ENCODE assay signal across 27 cellular contexts in genomic region chrY:19023919-19024318, GRCh38.
"Had no signal": no experiment of that assay in that cellular context is flagged by ENCODE, and none has a peak within 500 bp of the region (broad histone marks: within the 10 kb centered on the region; RNA-seq: fewer than 3 reads in every experiment).

No MANE protein-coding gene starts in this region.

- H3K27ac Mint-ChIP-seq: activated CD4-positive, alpha-beta memory T cell treated with anti-CD3 and anti-CD28 coated beads for 36 hours; activated naive CD4-positive, alpha-beta T cell treated with anti-CD3 and anti-CD28 coated beads for 36 hours; activated naive CD8-positive, alpha-beta T cell treated with anti-CD3 and anti-CD28 coated beads for 36 hours; activated T-helper 1 cell treated with anti-CD3 and anti-CD28 coated beads, Interleukin-12 subunit alpha, Interleukin-12 subunit beta, Interleukin-2, Interleukin-4 antibody, amounts not matched to agents 30 ng/mL and 10 ng/mL and 1 ng/mL, durations not matched to agents 14 hours and 24 hours and 36 hours; mesothelial cell of epicardium; nephron progenitor cell; stimulated activated naive B cell treated with anti-CD40 and anti-IgM and Interleukin-4, amounts not matched to agents 10 μg/mL and 1 μg/mL and 100 μg/mL, for 72 hours had no signal

- H3K4me3 Mint-ChIP-seq: activated CD4-positive, alpha-beta memory T cell treated with anti-CD3 and anti-CD28 coated beads for 36 hours; activated naive CD4-positive, alpha-beta T cell treated with anti-CD3 and anti-CD28 coated beads for 36 hours; activated naive CD8-positive, alpha-beta T cell treated with anti-CD3 and anti-CD28 coated beads for 36 hours; activated T-helper 1 cell treated with anti-CD3 and anti-CD28 coated beads, Interleukin-12 subunit alpha, Interleukin-12 subunit beta, Interleukin-2, Interleukin-4 antibody, amounts not matched to agents 30 ng/mL and 10 ng/mL and 1 ng/mL, durations not matched to agents 14 hours and 24 hours and 36 hours; brain; mesothelial cell of epicardium; naive B cell; nephron progenitor cell; stimulated activated naive B cell treated with anti-CD40 and anti-IgM and Interleukin-4, amounts not matched to agents 10 μg/mL and 1 μg/mL and 100 μg/mL, for 72 hours had no signal

- H3K9me3 Mint-ChIP-seq: activated CD4-positive, alpha-beta memory T cell treated with anti-CD3 and anti-CD28 coated beads for 36 hours; activated naive CD4-positive, alpha-beta T cell treated with anti-CD3 and anti-CD28 coated beads for 36 hours; activated naive CD8-positive, alpha-beta T cell treated with anti-CD3 and anti-CD28 coated beads for 36 hours; activated T-helper 1 cell treated with anti-CD3 and anti-CD28 coated beads, Interleukin-12 subunit alpha, Interleukin-12 subunit beta, Interleukin-2, Interleukin-4 antibody, amounts not matched to agents 30 ng/mL and 10 ng/mL and 1 ng/mL, durations not matched to agents 14 hours and 24 hours and 36 hours; brain; mesothelial cell of epicardium; naive B cell; nephron progenitor cell; stimulated activated naive B cell treated with anti-CD40 and anti-IgM and Interleukin-4, amounts not matched to agents 10 μg/mL and 1 μg/mL and 100 μg/mL, for 72 hours had no signal

- ATAC-seq: activated CD4-positive, CD25-positive, alpha-beta regulatory T cell treated with anti-CD3 and anti-CD28 coated beads, Interleukin-2, amount 50 U/mL, for 24 hours; gastroesophageal sphincter; left cardiac atrium; stimulated activated naive B cell treated with anti-CD40 and anti-IgM and Interleukin-4, amounts not matched to agents 10 μg/mL and 1 μg/mL and 100 μg/mL, for 72 hours; upper lobe of right lung had no signal

- H3K36me3 Mint-ChIP-seq: activated CD4-positive, alpha-beta memory T cell treated with anti-CD3 and anti-CD28 coated beads for 36 hours; brain; mesothelial cell of epicardium; naive B cell; stimulated activated naive B cell treated with anti-CD40 and anti-IgM and Interleukin-4, amounts not matched to agents 10 μg/mL and 1 μg/mL and 100 μg/mL, for 72 hours had no signal

- H3K4me1 Mint-ChIP-seq: activated naive CD8-positive, alpha-beta T cell treated with anti-CD3 and anti-CD28 coated beads for 36 hours; brain; mesothelial cell of epicardium; naive B cell; nephron progenitor cell; stimulated activated naive B cell treated with anti-CD40 and anti-IgM and Interleukin-4, amounts not matched to agents 10 μg/mL and 1 μg/mL and 100 μg/mL, for 72 hours had no signal

- DNase-seq: activated CD4-positive, alpha-beta memory T cell treated with anti-CD3 and anti-CD28 coated beads for 36 hours; activated CD4-positive, alpha-beta T cell treated with anti-CD3 and anti-CD28 coated beads for 48 hours; activated CD8-positive, alpha-beta memory T cell treated with anti-CD3 and anti-CD28 coated beads, Interleukin-2, amount 50 U/mL, for 4 hours; activated effector memory CD4-positive, alpha-beta T cell treated with anti-CD3 and anti-CD28 coated beads, Interleukin-2, amount 50 U/mL, for 16 hours; activated naive CD4-positive, alpha-beta T cell treated with anti-CD3 and anti-CD28 coated beads for 36 hours; activated naive CD8-positive, alpha-beta T cell treated with anti-CD3 and anti-CD28 coated beads for 36 hours; activated T-cell treated with anti-CD3 and anti-CD28 coated beads, Interleukin-2, amount 50 U/mL, for 1 hour; adrenal gland; erythroblast; left cardiac atrium; naive B cell; nephron progenitor cell; retina; sigmoid colon; stimulated activated CD4-positive, alpha-beta T cell treated with anti-CD3 and anti-CD28 coated beads, Interleukin-1b, Interleukin-23, amount 100 ng/mL, for 48 hours; stimulated activated CD4-positive, alpha-beta T cell treated with anti-CD3 and anti-CD28 coated beads, Interleukin-4, amount 100 ng/mL, for 4 hours; stimulated activated CD8-positive, alpha-beta memory T cell treated with anti-CD3 and anti-CD28 coated beads, Interleukin-4, amount 100 ng/mL, for 48 hours; stimulated activated naive B cell treated with anti-CD40 and anti-IgM and Interleukin-4, amounts not matched to agents 10 μg/mL and 1 μg/mL and 100 μg/mL, for 72 hours; stomach; T-helper 9 cell; tibial artery; upper lobe of right lung had no signal
